In genomic region chr9:98182889-98183599, GRCh38 we compare ENCODE assay signal across 1 cellular context.
TF ChIP-seq lines count a peak whose summit lies in the region.

No MANE protein-coding gene starts in this region.

TF ChIP-seq in HepG2, 621 proteins besides CTCF, POLR2A, EP300 and RAD21 (continued from another document):
- TF ChIP-seq DPF2 (CRISPR knock-in tag; IDR thresholded peaks at IDR 0.05; ENCODE audit: borderline replicate concordance, low read depth): 0 out of 2 replicates have a peak, but pooled peaks have one; percentile 43
- peak; percentile 77 for TF ChIP-seq ZFX (CRISPR knock-in tag; IDR thresholded peaks at IDR 0.05; ENCODE audit: low read depth)
- TF ChIP-seq ZNF788 (CRISPR knock-in tag; IDR thresholded peaks at IDR 0.05; ENCODE audit: borderline replicate concordance): peak; percentile 69; the same call in 1 of the 2 replicates
- peak; percentile 61 for TF ChIP-seq ARID5B (CRISPR knock-in tag; IDR thresholded peaks at IDR 0.05)
- TF ChIP-seq ISL2 (CRISPR knock-in tag; IDR thresholded peaks at IDR 0.05): 0 out of 2 replicates have a peak, but pooled peaks have one; percentile 13
- no peak for TF ChIP-seq IKZF1 (IDR thresholded peaks at IDR 0.05)
- TF ChIP-seq SMYD3 (CRISPR knock-in tag; IDR thresholded peaks at IDR 0.05): no peak
- TF ChIP-seq TBX2 (CRISPR knock-in tag; IDR thresholded peaks at IDR 0.05; ENCODE audit: borderline replicate concordance): 0 out of 2 replicates have a peak, but pooled peaks have one; percentile 22
- 0 out of 2 replicates have a peak, but pooled peaks have one; percentile 14 for TF ChIP-seq SAP130 (CRISPR knock-in tag; IDR thresholded peaks at IDR 0.05; ENCODE audit: low read depth)
- TF ChIP-seq REPIN1 (CRISPR knock-in tag; IDR thresholded peaks at IDR 0.05; ENCODE audit: borderline replicate concordance, low read depth): peak; percentile 66; the same call in 1 of the 2 replicates
- no peak for TF ChIP-seq ELF1 (CRISPR knock-in tag; IDR thresholded peaks at IDR 0.05)
- peak; percentile 87 for TF ChIP-seq HNF4G (IDR thresholded peaks at IDR 0.05; ENCODE audit: borderline replicate concordance, low read depth, low read length)
- TF ChIP-seq HNF4G (CRISPR knock-in tag; IDR thresholded peaks at IDR 0.05; ENCODE audit: borderline replicate concordance, low read depth): peak; percentile 48; the same call in 1 of the 2 replicates
- peak; percentile 58 for TF ChIP-seq GATAD2A (CRISPR knock-in tag; IDR thresholded peaks at IDR 0.05)
- TF ChIP-seq TEAD3 (CRISPR knock-in tag; optimal IDR thresholded peaks at IDR 0.05; ENCODE audit: borderline replicate concordance): peak; percentile 59
- TF ChIP-seq ZBTB7B (CRISPR knock-in tag; IDR thresholded peaks at IDR 0.05): peak; percentile 70
- TF ChIP-seq, protein P1, sequence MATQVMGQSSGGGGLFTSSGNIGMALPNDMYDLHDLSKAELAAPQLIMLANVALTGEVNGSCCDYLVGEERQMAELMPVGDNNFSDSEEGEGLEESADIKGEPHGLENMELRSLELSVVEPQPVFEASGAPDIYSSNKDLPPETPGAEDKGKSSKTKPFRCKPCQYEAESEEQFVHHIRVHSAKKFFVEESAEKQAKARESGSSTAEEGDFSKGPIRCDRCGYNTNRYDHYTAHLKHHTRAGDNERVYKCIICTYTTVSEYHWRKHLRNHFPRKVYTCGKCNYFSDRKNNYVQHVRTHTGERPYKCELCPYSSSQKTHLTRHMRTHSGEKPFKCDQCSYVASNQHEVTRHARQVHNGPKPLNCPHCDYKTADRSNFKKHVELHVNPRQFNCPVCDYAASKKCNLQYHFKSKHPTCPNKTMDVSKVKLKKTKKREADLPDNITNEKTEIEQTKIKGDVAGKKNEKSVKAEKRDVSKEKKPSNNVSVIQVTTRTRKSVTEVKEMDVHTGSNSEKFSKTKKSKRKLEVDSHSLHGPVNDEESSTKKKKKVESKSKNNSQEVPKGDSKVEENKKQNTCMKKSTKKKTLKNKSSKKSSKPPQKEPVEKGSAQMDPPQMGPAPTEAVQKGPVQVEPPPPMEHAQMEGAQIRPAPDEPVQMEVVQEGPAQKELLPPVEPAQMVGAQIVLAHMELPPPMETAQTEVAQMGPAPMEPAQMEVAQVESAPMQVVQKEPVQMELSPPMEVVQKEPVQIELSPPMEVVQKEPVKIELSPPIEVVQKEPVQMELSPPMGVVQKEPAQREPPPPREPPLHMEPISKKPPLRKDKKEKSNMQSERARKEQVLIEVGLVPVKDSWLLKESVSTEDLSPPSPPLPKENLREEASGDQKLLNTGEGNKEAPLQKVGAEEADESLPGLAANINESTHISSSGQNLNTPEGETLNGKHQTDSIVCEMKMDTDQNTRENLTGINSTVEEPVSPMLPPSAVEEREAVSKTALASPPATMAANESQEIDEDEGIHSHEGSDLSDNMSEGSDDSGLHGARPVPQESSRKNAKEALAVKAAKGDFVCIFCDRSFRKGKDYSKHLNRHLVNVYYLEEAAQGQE (IDR thresholded peaks at IDR 0.05; ENCODE audit: borderline replicate concordance in 1 of 2, low read depth in 1 of 2, low read length in 2 of 2): 0 out of 4 replicates have a peak, but pooled peaks of 1 of the 2 experiments have one; percentile 17
- TF ChIP-seq ZFY (CRISPR knock-in tag; IDR thresholded peaks at IDR 0.05): peak; percentile 63
- 0 out of 2 replicates have a peak, but pooled peaks have one; percentile 23 for TF ChIP-seq BORCS8-MEF2B (CRISPR knock-in tag; IDR thresholded peaks at IDR 0.05)
- TF ChIP-seq, protein P2, sequence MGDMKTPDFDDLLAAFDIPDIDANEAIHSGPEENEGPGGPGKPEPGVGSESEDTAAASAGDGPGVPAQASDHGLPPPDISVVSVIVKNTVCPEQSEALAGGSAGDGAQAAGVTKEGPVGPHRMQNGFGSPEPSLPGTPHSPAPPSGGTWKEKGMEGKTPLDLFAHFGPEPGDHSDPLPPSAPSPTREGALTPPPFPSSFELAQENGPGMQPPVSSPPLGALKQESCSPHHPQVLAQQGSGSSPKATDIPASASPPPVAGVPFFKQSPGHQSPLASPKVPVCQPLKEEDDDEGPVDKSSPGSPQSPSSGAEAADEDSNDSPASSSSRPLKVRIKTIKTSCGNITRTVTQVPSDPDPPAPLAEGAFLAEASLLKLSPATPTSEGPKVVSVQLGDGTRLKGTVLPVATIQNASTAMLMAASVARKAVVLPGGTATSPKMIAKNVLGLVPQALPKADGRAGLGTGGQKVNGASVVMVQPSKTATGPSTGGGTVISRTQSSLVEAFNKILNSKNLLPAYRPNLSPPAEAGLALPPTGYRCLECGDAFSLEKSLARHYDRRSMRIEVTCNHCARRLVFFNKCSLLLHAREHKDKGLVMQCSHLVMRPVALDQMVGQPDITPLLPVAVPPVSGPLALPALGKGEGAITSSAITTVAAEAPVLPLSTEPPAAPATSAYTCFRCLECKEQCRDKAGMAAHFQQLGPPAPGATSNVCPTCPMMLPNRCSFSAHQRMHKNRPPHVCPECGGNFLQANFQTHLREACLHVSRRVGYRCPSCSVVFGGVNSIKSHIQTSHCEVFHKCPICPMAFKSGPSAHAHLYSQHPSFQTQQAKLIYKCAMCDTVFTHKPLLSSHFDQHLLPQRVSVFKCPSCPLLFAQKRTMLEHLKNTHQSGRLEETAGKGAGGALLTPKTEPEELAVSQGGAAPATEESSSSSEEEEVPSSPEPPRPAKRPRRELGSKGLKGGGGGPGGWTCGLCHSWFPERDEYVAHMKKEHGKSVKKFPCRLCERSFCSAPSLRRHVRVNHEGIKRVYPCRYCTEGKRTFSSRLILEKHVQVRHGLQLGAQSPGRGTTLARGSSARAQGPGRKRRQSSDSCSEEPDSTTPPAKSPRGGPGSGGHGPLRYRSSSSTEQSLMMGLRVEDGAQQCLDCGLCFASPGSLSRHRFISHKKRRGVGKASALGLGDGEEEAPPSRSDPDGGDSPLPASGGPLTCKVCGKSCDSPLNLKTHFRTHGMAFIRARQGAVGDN (CRISPR knock-in tag; IDR thresholded peaks at IDR 0.05): peak; percentile 56
- peak; percentile 84 for TF ChIP-seq ZSCAN25 (CRISPR knock-in tag; IDR thresholded peaks at IDR 0.05)
- TF ChIP-seq, protein P3, sequence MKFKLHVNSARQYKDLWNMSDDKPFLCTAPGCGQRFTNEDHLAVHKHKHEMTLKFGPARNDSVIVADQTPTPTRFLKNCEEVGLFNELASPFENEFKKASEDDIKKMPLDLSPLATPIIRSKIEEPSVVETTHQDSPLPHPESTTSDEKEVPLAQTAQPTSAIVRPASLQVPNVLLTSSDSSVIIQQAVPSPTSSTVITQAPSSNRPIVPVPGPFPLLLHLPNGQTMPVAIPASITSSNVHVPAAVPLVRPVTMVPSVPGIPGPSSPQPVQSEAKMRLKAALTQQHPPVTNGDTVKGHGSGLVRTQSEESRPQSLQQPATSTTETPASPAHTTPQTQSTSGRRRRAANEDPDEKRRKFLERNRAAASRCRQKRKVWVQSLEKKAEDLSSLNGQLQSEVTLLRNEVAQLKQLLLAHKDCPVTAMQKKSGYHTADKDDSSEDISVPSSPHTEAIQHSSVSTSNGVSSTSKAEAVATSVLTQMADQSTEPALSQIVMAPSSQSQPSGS (CRISPR knock-in tag; IDR thresholded peaks at IDR 0.05): peak; percentile 21; the same call in 1 of the 2 replicates
- peak; percentile 41; the same call in 1 of the 2 replicates for TF ChIP-seq PHF21A (CRISPR knock-in tag; IDR thresholded peaks at IDR 0.05)
- TF ChIP-seq ZNF224 (CRISPR knock-in tag; IDR thresholded peaks at IDR 0.05): 0 out of 2 replicates have a peak, but pooled peaks have one; percentile 54
- TF ChIP-seq PHF8 (CRISPR knock-in tag; IDR thresholded peaks at IDR 0.05): peak; percentile 48; the same call in 1 of the 2 replicates
- peak; percentile 49; the same call in 1 of the 2 replicates for TF ChIP-seq NCOR1 (IDR thresholded peaks at IDR 0.05; ENCODE audit: borderline replicate concordance, low read length)
- TF ChIP-seq SIN3A (IDR thresholded peaks at IDR 0.05; ENCODE audit: borderline replicate concordance, low read depth, low read length): no peak
- 0 out of 2 replicates have a peak, but pooled peaks have one; percentile 19 for TF ChIP-seq KDM6A (CRISPR knock-in tag; IDR thresholded peaks at IDR 0.05; ENCODE audit: low read depth)
- no peak for TF ChIP-seq ZNF746 (CRISPR knock-in tag; IDR thresholded peaks at IDR 0.05)
- peak; percentile 71; the same call in 1 of the 2 replicates for TF ChIP-seq ONECUT2 (CRISPR knock-in tag; IDR thresholded peaks at IDR 0.05)
- TF ChIP-seq HDAC1 (CRISPR knock-in tag; IDR thresholded peaks at IDR 0.05): peak; percentile 65
